33 cellular contexts compared by ENCODE assay signal in the genomic region with DNA sequence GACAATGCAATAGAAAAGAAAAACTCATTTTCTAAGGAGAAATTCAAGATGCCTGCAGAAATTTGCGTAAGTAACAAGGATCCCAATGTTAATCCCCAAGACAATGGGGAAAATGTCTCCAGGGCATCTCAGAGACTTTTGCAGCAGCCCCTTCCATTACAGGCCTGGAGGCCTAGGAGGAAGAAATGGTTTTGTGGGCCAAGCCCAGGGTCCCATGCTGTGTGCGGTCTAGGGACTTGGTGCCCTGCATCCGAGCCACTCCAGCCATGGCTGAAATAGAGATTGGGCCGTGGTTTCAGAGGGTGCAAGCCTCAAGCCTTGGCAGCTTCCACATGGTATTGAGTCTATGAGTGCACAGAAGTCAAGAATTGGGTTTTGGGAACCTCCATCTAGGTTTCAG.
DNase-seq lines count a peak whose midpoint lies in the region; ATAC-seq, FAIRE-seq and TF ChIP-seq lines count a peak whose summit lies in the region.
"Had no signal": no experiment of that assay in that cellular context is flagged by ENCODE, and none has a peak within 500 bp of the region (broad histone marks: within the 10 kb centered on the region; RNA-seq: fewer than 3 reads in every experiment).

No MANE protein-coding gene starts in this region.

- in situ Hi-C loops in K562 (cut with MboI) = no loop called here

- H3K4me1 ChIP-seq in A549 (no peaks in the 10 kb centered on the region), HEK293 (ENCODE audit: control insufficient read depth, insufficient read depth, low read length) (no peaks in the 10 kb centered on the region), K562 (replicated peaks in 1 of 2; ENCODE audit: control insufficient read depth in 2 of 2, insufficient read depth in 2 of 2, low read length in 2 of 2) (no peaks in the 10 kb centered on the region)
- H3K4me1 ChIP-seq: BE2C; BLaER1; BLaER1 treated with 17β-estradiol and CSF1 and Interleukin-3, amounts not matched to agents 10 nM and 100 nM; Caco-2 had no signal

- ATAC-seq in A549 (no peak), K562 (no peak), HG03439 (IDR thresholded peaks at IDR 0.05; ENCODE audit: unreplicated experiment) (no peak), GM18907 (IDR thresholded peaks at IDR 0.05; ENCODE audit: unreplicated experiment) (no peak)
- ATAC-seq: CD8-positive, alpha-beta T cell had no signal

- H3K27me3 ChIP-seq in K562 (ENCODE audit: control insufficient read depth in 2 of 2, insufficient read depth in 2 of 2, low read length in 2 of 2) = no peaks in the 10 kb centered on the region
- H3K27me3 ChIP-seq: BE2C; BLaER1; BLaER1 treated with 17β-estradiol and CSF1 and Interleukin-3, amounts not matched to agents 10 nM and 100 nM had no signal

- DNase-seq in A549 (ENCODE audit: low read depth in 1 of 2, low spot score in 1 of 2) = no peak
- DNase-seq in K562 (ENCODE audit: extremely low read depth in 1 of 4, low spot score in 3 of 4) = no peak
- no peak for DNase-seq in DMS53 (lab: John Stamatoyannopoulos, UW)
- no peak for DNase-seq in middle frontal gyrus (ENCODE audit: extremely low spot score, low spot score)
- DNase-seq: 8988T; ACHN; AML-193; BE2C; C1 segment of cervical spinal cord; Caco-2; Calu3; CD4-positive, alpha-beta memory T cell; CD4-positive, alpha-beta T cell; CD4-positive, CD25-positive, alpha-beta regulatory T cell; CD8-positive, alpha-beta memory T cell; CD8-positive, alpha-beta T cell; COR-L47; DMS 273 treated with DMSO at 0.1 percent for 48 hours; DMS153; DMS79; DMS79 treated with DMSO at 0.1 percent for 48 hours; DND-41; EL had no signal

- POLR2A ChIA-PET in A549 (lab: Yijun Ruan, JAX) (no interaction called here), HEK293 (lab: Yijun Ruan, JAX) (no interaction called here), K562 (lab: Yijun Ruan, JAX) (no interaction called here)

- CTCF ChIA-PET in A549 (lab: Yijun Ruan, JAX) (no interaction called here), HEK293 (lab: Yijun Ruan, JAX) (no interaction called here), K562 (lab: Yijun Ruan, JAX; ENCODE audit: low intra/inter-chr PET ratio) (no interaction called here)

- intact Hi-C loops in K562 (cut with micrococcal nuclease) = no loop called here

- BruUV-seq in K562 (replicated peaks; lab: Mats Ljungman, UMichigan) = no TSS peak

- no peaks in the 10 kb centered on the region for H4K20me1 ChIP-seq in K562 (replicated peaks; ENCODE audit: control insufficient read depth, insufficient read depth, low read length)
- H4K20me1 ChIP-seq: BLaER1; BLaER1 treated with 17β-estradiol and CSF1 and Interleukin-3, amounts not matched to agents 10 nM and 100 nM had no signal

- 31% methylated on average over 4 of the region's 4 CpGs for WGBS in A549 (ENCODE audit: missing lambda C conversion rate)
- WGBS in K562 (ENCODE audit: insufficient coverage, low coverage, missing lambda C conversion rate) = 30% methylated on average over 4 of the region's 4 CpGs

- H3K27ac ChIP-seq in A549 (no peak overlapping the region), HEK293 (ENCODE audit: extremely low read depth, low read depth, low read length) (no peak overlapping the region), K562 (ENCODE audit: extremely low read depth, low read depth, low read length) (no peak overlapping the region)
- H3K27ac ChIP-seq: 22Rv1; BLaER1; BLaER1 treated with 17β-estradiol and CSF1 and Interleukin-3, amounts not matched to agents 10 nM and 100 nM; C4-2B had no signal

- FAIRE-seq in A549 (lab: Jason Lieb, UNC) = no peak
- FAIRE-seq in K562 (lab: Jason Lieb, UNC) = no peak
- FAIRE-seq: A204.1, D721Med had no signal

- TF ChIP-seq POLR2A in A549 (IDR thresholded peaks at IDR 0.05; ENCODE audit: low read length) = no peak
- TF ChIP-seq POLR2A in K562 (conservative IDR thresholded peaks at IDR 0.05) = no peak

- H3K9me3 ChIP-seq in A549 (peaks cover 11% of the 10 kb centered on the region; the same call in 1 of the 3 replicates), HEK293 (ENCODE audit: control insufficient read depth, insufficient read depth, low read depth, low read length) (no peaks in the 10 kb centered on the region), K562 (replicated peaks; ENCODE audit: control insufficient read depth, insufficient read depth, low read depth, low read length) (0 out of 2 replicates have a peak, but pooled peaks cover 5% of the 10 kb centered on the region), iPS-18c (ENCODE audit: control insufficient read depth, insufficient read depth, low read length) (peaks cover 9% of the 10 kb centered on the region)
- H3K9me3 ChIP-seq: BE2C had no signal

- no peak overlapping the region for H2AFZ ChIP-seq in K562 (ENCODE audit: low read depth, low read length)

- no peaks in the 10 kb centered on the region for H3K36me3 ChIP-seq in HEK293 (ENCODE audit: control insufficient read depth in 2 of 2, insufficient read depth in 1 of 2, low read length in 2 of 2)
- H3K36me3 ChIP-seq in K562 (ENCODE audit: control insufficient read depth, insufficient read depth, low read length) = no peaks in the 10 kb centered on the region
- H3K36me3 ChIP-seq: BE2C; BLaER1; BLaER1 treated with 17β-estradiol and CSF1 and Interleukin-3, amounts not matched to agents 10 nM and 100 nM had no signal

- H3K4me2 ChIP-seq in A549 (no peak overlapping the region), K562 (ENCODE audit: insufficient read depth, low read length) (no peak overlapping the region)
- H3K4me2 ChIP-seq: BLaER1; BLaER1 treated with 17β-estradiol and CSF1 and Interleukin-3, amounts not matched to agents 10 nM and 100 nM had no signal

- no peak for TF ChIP-seq EP300 in A549 (IDR thresholded peaks at IDR 0.05)
- TF ChIP-seq EP300 in K562 (IDR thresholded peaks at IDR 0.05; ENCODE audit: low read length) = no peak

- no peak overlapping the region for H3K4me3 ChIP-seq in A549
- no peak overlapping the region for H3K4me3 ChIP-seq in HEK293 (ENCODE audit: low read depth, low read length)
- H3K4me3 ChIP-seq in K562 = no peak overlapping the region
- H3K4me3 ChIP-seq in iPS-18c (ENCODE audit: insufficient read depth, low read depth, low read length) = 0 out of 2 replicates have a peak overlapping the region, but pooled peaks have one; percentile 9
- H3K4me3 ChIP-seq: BLaER1; BLaER1 treated with 17β-estradiol and CSF1 and Interleukin-3, amounts not matched to agents 10 nM and 100 nM had no signal

- H3K9ac ChIP-seq in K562 (ENCODE audit: insufficient read depth in 1 of 2, low read depth in 2 of 2, low read length in 2 of 2) = no peak overlapping the region
- H3K9ac ChIP-seq: BLaER1; BLaER1 treated with 17β-estradiol and CSF1 and Interleukin-3, amounts not matched to agents 10 nM and 100 nM had no signal

- TF ChIP-seq RAD21 in A549 (conservative IDR thresholded peaks at IDR 0.05 in 1 of 2, IDR thresholded peaks at IDR 0.05 in 1 of 2) (no peak), K562 (CRISPR knock-in tag; conservative IDR thresholded peaks at IDR 0.05 in 1 of 2, IDR thresholded peaks at IDR 0.05 in 1 of 2) (no peak)

- H3K79me2 ChIP-seq in K562 (ENCODE audit: control insufficient read depth, insufficient read depth, low read length) = no peaks in the 10 kb centered on the region

- H3K9me1 ChIP-seq in K562 (ENCODE audit: control insufficient read depth, insufficient read depth, low read length) = no peaks in the 10 kb centered on the region

- no peak for TF ChIP-seq CTCF in A549 (IDR thresholded peaks at IDR 0.05)
- TF ChIP-seq CTCF in HEK293 (tag by site-specific recombination; IDR thresholded peaks at IDR 0.05) = no peak
- TF ChIP-seq CTCF in K562 (IDR thresholded peaks at IDR 0.05 in 2 of 3, conservative IDR thresholded peaks at IDR 0.05 in 1 of 3; ENCODE audit: insufficient read depth in 2 of 3, low read depth in 1 of 3, low read length in 3 of 3) = no peak

TF ChIP-seq in A549, 52 proteins besides CTCF, POLR2A, EP300 and RAD21 (continues in another document):
- TF ChIP-seq ZFP36 (IDR thresholded peaks at IDR 0.05; ENCODE audit: borderline replicate concordance, partially characterized antibody) = peak; percentile 59

TF ChIP-seq in HEK293, 187 proteins besides CTCF, POLR2A, EP300 and RAD21:
- peak; percentile 82 for TF ChIP-seq ZNF585B (tag by site-specific recombination; IDR thresholded peaks at IDR 0.05)
- TF ChIP-seq IKZF3 (tag by site-specific recombination; IDR thresholded peaks at IDR 0.05) = no peak
TF ChIP-seq in HEK293: peak in this region for 1.

TF ChIP-seq in K562, 482 proteins besides CTCF, POLR2A, EP300 and RAD21 (continues in another document):
- TF ChIP-seq, protein P1, sequence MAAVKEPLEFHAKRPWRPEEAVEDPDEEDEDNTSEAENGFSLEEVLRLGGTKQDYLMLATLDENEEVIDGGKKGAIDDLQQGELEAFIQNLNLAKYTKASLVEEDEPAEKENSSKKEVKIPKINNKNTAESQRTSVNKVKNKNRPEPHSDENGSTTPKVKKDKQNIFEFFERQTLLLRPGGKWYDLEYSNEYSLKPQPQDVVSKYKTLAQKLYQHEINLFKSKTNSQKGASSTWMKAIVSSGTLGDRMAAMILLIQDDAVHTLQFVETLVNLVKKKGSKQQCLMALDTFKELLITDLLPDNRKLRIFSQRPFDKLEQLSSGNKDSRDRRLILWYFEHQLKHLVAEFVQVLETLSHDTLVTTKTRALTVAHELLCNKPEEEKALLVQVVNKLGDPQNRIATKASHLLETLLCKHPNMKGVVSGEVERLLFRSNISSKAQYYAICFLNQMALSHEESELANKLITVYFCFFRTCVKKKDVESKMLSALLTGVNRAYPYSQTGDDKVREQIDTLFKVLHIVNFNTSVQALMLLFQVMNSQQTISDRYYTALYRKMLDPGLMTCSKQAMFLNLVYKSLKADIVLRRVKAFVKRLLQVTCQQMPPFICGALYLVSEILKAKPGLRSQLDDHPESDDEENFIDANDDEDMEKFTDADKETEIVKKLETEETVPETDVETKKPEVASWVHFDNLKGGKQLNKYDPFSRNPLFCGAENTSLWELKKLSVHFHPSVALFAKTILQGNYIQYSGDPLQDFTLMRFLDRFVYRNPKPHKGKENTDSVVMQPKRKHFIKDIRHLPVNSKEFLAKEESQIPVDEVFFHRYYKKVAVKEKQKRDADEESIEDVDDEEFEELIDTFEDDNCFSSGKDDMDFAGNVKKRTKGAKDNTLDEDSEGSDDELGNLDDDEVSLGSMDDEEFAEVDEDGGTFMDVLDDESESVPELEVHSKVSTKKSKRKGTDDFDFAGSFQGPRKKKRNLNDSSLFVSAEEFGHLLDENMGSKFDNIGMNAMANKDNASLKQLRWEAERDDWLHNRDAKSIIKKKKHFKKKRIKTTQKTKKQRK (IDR thresholded peaks at IDR 0.05; ENCODE audit: borderline replicate concordance, low read depth, low read length) = 0 out of 2 replicates have a peak, but pooled peaks have one; percentile 46
- no peak for TF ChIP-seq CHD2 (IDR thresholded peaks at IDR 0.05; ENCODE audit: low read depth, low read length)
